ENCODE assay signal across 1 cellular context in genomic region chr15:40040770-40041169, GRCh38.
TF ChIP-seq lines count a peak whose summit lies in the region.

No MANE protein-coding gene starts in this region.

TF ChIP-seq in HepG2, 621 proteins besides CTCF, POLR2A, EP300 and RAD21 (continued from another document):
- TF ChIP-seq FOXA1 (IDR thresholded peaks at IDR 0.05) (no peak), FOXA1 (CRISPR knock-in tag; IDR thresholded peaks at IDR 0.05) (no peak), RCOR2 (CRISPR knock-in tag; IDR thresholded peaks at IDR 0.05) (no peak), HES4 (CRISPR knock-in tag; IDR thresholded peaks at IDR 0.05; ENCODE audit: borderline replicate concordance) (no peak), GFI1 (CRISPR knock-in tag; IDR thresholded peaks at IDR 0.05; ENCODE audit: borderline replicate concordance) (peak; percentile 42; the same call in 1 of the 2 replicates), TMF1 (CRISPR knock-in tag; IDR thresholded peaks at IDR 0.05; ENCODE audit: low read depth) (no peak), ZBTB4 (CRISPR knock-in tag; IDR thresholded peaks at IDR 0.05; ENCODE audit: borderline replicate concordance) (no peak), KLF13 (CRISPR knock-in tag; IDR thresholded peaks at IDR 0.05) (no peak), ETV6 (CRISPR knock-in tag; conservative IDR thresholded peaks at IDR 0.05) (no peak), LCORL (IDR thresholded peaks at IDR 0.05) (peak; percentile 7; the same call in 1 of the 2 replicates), LCORL (CRISPR knock-in tag; IDR thresholded peaks at IDR 0.05) (peak; percentile 72), ELF3 (CRISPR knock-in tag; IDR thresholded peaks at IDR 0.05) (0 out of 2 replicates have a peak, but pooled peaks have one; percentile 35), ZNF292 (CRISPR knock-in tag; IDR thresholded peaks at IDR 0.05; ENCODE audit: borderline replicate concordance, low read depth) (no peak), SAP130 (CRISPR knock-in tag; IDR thresholded peaks at IDR 0.05; ENCODE audit: low read depth) (peak; percentile 78), NFE2 (CRISPR knock-in tag; IDR thresholded peaks at IDR 0.05) (no peak), ZNF354B (CRISPR knock-in tag; IDR thresholded peaks at IDR 0.05) (no peak), ZFY (CRISPR knock-in tag; IDR thresholded peaks at IDR 0.05) (0 out of 2 replicates have a peak, but pooled peaks have one; percentile 34), ZBTB21 (CRISPR knock-in tag; IDR thresholded peaks at IDR 0.05) (no peak), KMT2A (CRISPR knock-in tag; IDR thresholded peaks at IDR 0.05) (0 out of 2 replicates have a peak, but pooled peaks have one; percentile 18), ESRRA (CRISPR knock-in tag; IDR thresholded peaks at IDR 0.05; ENCODE audit: low read depth) (peak; percentile 82; the same call in 1 of the 2 replicates), FOXJ3 (CRISPR knock-in tag; IDR thresholded peaks at IDR 0.05; ENCODE audit: borderline replicate concordance) (peak; percentile 28; the same call in 1 of the 2 replicates), ZNF451 (CRISPR knock-in tag; IDR thresholded peaks at IDR 0.05) (no peak), ARID2 (CRISPR knock-in tag; IDR thresholded peaks at IDR 0.05; ENCODE audit: borderline replicate concordance) (no peak), ZBTB44 (CRISPR knock-in tag; IDR thresholded peaks at IDR 0.05) (no peak), ZMYM3 (CRISPR knock-in tag; IDR thresholded peaks at IDR 0.05) (peak; percentile 32; the same call in 1 of the 2 replicates), ZNF598 (CRISPR knock-in tag; IDR thresholded peaks at IDR 0.05; ENCODE audit: borderline replicate concordance) (no peak), SOX13 (IDR thresholded peaks at IDR 0.05) (no peak), SOX13 (CRISPR knock-in tag; conservative IDR thresholded peaks at IDR 0.05 in 1 of 2, IDR thresholded peaks at IDR 0.05 in 1 of 2) (peak in 1 of 2 experiments; percentile 52; a peak in 1 of 4 replicates), NR2F1 (CRISPR knock-in tag; IDR thresholded peaks at IDR 0.05) (peak; percentile 92 to 97), ZNF567 (CRISPR knock-in tag; IDR thresholded peaks at IDR 0.05; ENCODE audit: borderline replicate concordance) (no peak), NR2F2 (IDR thresholded peaks at IDR 0.05; ENCODE audit: borderline replicate concordance, low read depth) (peak; percentile 94), SMAD3 (CRISPR knock-in tag; IDR thresholded peaks at IDR 0.05) (no peak; the same call in 1 of the 2 replicates), ZFP36L2 (CRISPR knock-in tag; IDR thresholded peaks at IDR 0.05) (no peak)
- TF ChIP-seq, protein P1, sequence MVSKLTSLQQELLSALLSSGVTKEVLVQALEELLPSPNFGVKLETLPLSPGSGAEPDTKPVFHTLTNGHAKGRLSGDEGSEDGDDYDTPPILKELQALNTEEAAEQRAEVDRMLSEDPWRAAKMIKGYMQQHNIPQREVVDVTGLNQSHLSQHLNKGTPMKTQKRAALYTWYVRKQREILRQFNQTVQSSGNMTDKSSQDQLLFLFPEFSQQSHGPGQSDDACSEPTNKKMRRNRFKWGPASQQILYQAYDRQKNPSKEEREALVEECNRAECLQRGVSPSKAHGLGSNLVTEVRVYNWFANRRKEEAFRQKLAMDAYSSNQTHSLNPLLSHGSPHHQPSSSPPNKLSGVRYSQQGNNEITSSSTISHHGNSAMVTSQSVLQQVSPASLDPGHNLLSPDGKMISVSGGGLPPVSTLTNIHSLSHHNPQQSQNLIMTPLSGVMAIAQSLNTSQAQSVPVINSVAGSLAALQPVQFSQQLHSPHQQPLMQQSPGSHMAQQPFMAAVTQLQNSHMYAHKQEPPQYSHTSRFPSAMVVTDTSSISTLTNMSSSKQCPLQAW (CRISPR knock-in tag; IDR thresholded peaks at IDR 0.05), result peak; percentile 63; the same call in 1 of the 2 replicates
- TF ChIP-seq, protein P2, sequence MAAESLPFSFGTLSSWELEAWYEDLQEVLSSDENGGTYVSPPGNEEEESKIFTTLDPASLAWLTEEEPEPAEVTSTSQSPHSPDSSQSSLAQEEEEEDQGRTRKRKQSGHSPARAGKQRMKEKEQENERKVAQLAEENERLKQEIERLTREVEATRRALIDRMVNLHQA (CRISPR knock-in tag; IDR thresholded peaks at IDR 0.05), result no peak
- TF ChIP-seq, protein P3, sequence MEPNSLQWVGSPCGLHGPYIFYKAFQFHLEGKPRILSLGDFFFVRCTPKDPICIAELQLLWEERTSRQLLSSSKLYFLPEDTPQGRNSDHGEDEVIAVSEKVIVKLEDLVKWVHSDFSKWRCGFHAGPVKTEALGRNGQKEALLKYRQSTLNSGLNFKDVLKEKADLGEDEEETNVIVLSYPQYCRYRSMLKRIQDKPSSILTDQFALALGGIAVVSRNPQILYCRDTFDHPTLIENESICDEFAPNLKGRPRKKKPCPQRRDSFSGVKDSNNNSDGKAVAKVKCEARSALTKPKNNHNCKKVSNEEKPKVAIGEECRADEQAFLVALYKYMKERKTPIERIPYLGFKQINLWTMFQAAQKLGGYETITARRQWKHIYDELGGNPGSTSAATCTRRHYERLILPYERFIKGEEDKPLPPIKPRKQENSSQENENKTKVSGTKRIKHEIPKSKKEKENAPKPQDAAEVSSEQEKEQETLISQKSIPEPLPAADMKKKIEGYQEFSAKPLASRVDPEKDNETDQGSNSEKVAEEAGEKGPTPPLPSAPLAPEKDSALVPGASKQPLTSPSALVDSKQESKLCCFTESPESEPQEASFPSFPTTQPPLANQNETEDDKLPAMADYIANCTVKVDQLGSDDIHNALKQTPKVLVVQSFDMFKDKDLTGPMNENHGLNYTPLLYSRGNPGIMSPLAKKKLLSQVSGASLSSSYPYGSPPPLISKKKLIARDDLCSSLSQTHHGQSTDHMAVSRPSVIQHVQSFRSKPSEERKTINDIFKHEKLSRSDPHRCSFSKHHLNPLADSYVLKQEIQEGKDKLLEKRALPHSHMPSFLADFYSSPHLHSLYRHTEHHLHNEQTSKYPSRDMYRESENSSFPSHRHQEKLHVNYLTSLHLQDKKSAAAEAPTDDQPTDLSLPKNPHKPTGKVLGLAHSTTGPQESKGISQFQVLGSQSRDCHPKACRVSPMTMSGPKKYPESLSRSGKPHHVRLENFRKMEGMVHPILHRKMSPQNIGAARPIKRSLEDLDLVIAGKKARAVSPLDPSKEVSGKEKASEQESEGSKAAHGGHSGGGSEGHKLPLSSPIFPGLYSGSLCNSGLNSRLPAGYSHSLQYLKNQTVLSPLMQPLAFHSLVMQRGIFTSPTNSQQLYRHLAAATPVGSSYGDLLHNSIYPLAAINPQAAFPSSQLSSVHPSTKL (CRISPR knock-in tag; IDR thresholded peaks at IDR 0.05), result peak; percentile 88
